Comparison of ENCODE assay signal across 8 cellular contexts in the genomic region with DNA sequence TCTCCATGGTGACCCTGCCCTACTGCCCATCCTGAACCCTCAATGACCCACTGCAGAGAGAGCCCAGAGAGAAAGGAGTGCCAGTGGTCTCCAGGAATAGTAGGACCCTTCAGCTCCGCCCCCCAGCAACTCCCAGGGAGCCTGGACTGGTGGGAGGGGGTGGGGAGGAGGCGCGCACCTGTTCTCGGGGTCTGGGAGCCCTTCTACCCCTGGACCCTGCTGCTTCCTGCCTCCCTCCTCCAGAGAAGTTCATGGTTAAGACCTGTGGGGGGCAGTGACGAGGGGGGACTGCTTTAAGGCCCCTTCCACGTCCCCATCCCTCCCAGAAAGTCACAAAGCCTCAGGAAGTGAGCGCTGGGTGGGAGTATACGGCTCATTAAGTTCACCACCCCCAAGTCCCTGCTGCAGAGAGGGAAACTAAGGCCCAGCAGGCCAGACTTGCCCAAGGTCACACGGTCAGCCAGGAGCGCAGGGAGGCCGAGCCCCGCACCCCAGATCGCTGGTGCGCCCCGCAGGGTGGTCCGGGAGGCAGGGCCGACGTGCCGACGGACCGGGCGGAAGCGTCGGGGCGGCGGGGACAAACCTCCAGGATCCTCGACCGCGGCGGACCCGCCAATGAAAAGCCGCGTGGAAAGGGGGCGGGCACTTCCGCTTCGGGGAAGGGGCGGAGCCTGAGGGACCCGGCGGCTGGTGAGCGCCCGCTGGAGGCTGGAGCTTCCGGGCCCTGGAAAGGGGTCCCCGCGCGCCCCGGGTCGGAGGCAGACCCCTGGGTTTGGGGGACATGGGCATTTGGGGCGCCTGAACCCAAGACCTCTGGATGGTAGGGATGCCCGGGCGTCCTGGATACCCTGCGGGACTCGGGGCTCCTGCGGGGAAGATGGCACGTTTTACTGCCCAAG. TPM values are rescaled to one million over a fixed set of nuclear protein-coding genes. Genes with fewer than 3 reads are reported as not detected.
A peak's percentile ranks its signal among the peaks of the same experiment; 100 is the strongest.
DNase-seq lines count a peak whose midpoint lies in the region; ATAC-seq and TF ChIP-seq lines count a peak whose summit lies in the region.

A gene with protein sequence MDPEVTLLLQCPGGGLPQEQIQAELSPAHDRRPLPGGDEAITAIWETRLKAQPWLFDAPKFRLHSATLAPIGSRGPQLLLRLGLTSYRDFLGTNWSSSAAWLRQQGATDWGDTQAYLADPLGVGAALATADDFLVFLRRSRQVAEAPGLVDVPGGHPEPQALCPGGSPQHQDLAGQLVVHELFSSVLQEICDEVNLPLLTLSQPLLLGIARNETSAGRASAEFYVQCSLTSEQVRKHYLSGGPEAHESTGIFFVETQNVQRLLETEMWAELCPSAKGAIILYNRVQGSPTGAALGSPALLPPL (plus strand): TSS at position 667 of the 899 bp plus-strand sequence. CDS start 379 bp downstream, outside the sequence.
A gene with protein sequence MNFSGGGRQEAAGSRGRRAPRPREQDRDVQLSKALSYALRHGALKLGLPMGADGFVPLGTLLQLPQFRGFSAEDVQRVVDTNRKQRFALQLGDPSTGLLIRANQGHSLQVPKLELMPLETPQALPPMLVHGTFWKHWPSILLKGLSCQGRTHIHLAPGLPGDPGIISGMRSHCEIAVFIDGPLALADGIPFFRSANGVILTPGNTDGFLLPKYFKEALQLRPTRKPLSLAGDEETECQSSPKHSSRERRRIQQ (minus strand): TSS at position 579 of the 899 bp plus-strand sequence. CDS start 326 bp downstream, at position 253.

- H3K9me3 ChIP-seq in fibroblast of lung (ENCODE audit: control insufficient read depth, insufficient read depth, low read depth, low read length) = no peaks in the 10 kb centered on the region

- H3K4me1 ChIP-seq in fibroblast of lung (ENCODE audit: control insufficient read depth, extremely low read depth, insufficient read depth, low read length) = peaks cover 8% of the 10 kb centered on the region

- no peaks in the 10 kb centered on the region for H4K20me1 ChIP-seq in fibroblast of lung (ENCODE audit: control insufficient read depth, extremely low read depth, insufficient read depth, low read length)

- POLR2A ChIA-PET in naive thymus-derived CD8-positive, alpha-beta T cell (lab: Charles Lee) = interaction anchor here (1.2 to 16.0 kb wide), 14 partner anchors 9 to 91 kb away, joined by 3 to 290 read pairs (median 10); a partner anchor contains a TSS

- H3K9ac ChIP-seq in fibroblast of lung (ENCODE audit: insufficient read depth, low read length) = peak within 1 kb of the TSS; percentile 76

- intact Hi-C loops in activated T-helper 1 cell treated with anti-CD3 and anti-CD28 coated beads, Interleukin-12 subunit alpha, Interleukin-12 subunit beta, Interleukin-2, Interleukin-4 antibody, amounts not matched to agents 30 ng/mL and 10 ng/mL and 1 ng/mL, durations not matched to agents 14 hours and 24 hours and 36 hours (cut with micrococcal nuclease) = loop anchor here (1.0 kb wide), 5 partner anchors 8 to 58 kb away; a partner anchor contains a TSS

- ATAC-seq in GM19397 (IDR thresholded peaks at IDR 0.05; ENCODE audit: unreplicated experiment) = peak; percentile 50
- peak; percentile 69 to 71 for ATAC-seq in naive thymus-derived CD8-positive, alpha-beta T cell
- ATAC-seq in stimulated activated naive B cell treated with anti-CD40 and anti-IgM and Interleukin-4, amounts not matched to agents 10 μg/mL and 1 μg/mL and 100 μg/mL, for 72 hours (replicated peaks) = peak; percentile 62 to 66

- H3K4me1 Mint-ChIP-seq in activated T-helper 1 cell treated with anti-CD3 and anti-CD28 coated beads, Interleukin-12 subunit alpha, Interleukin-12 subunit beta, Interleukin-2, Interleukin-4 antibody, amounts not matched to agents 30 ng/mL and 10 ng/mL and 1 ng/mL, durations not matched to agents 14 hours and 24 hours and 36 hours (ENCODE audit: low read depth) = peaks cover 27% of the 10 kb centered on the region
- H3K4me1 Mint-ChIP-seq in naive thymus-derived CD8-positive, alpha-beta T cell = peaks cover 17 to 41% (median 33%) of the 10 kb centered on the region in 4 donors
- peaks cover 31 to 67% of the 10 kb centered on the region in 2 donors for H3K4me1 Mint-ChIP-seq in stimulated activated naive B cell treated with anti-CD40 and anti-IgM and Interleukin-4, amounts not matched to agents 10 μg/mL and 1 μg/mL and 100 μg/mL, for 72 hours

- peak within 1 kb of the TSS; percentile 80 for H3K27ac Mint-ChIP-seq in activated T-helper 1 cell treated with anti-CD3 and anti-CD28 coated beads, Interleukin-12 subunit alpha, Interleukin-12 subunit beta, Interleukin-2, Interleukin-4 antibody, amounts not matched to agents 30 ng/mL and 10 ng/mL and 1 ng/mL, durations not matched to agents 14 hours and 24 hours and 36 hours
- H3K27ac Mint-ChIP-seq in naive thymus-derived CD8-positive, alpha-beta T cell = peak within 1 kb of the TSS; percentile 83 to 97 (median 92)
- peak within 1 kb of the TSS; percentile 95 for H3K27ac Mint-ChIP-seq in stimulated activated naive B cell treated with anti-CD40 and anti-IgM and Interleukin-4, amounts not matched to agents 10 μg/mL and 1 μg/mL and 100 μg/mL, for 72 hours

- peak within 1 kb of the TSS; percentile 68 for H3K27ac ChIP-seq in fibroblast of lung (ENCODE audit: insufficient read depth, low read length)

- H3K36me3 Mint-ChIP-seq in activated T-helper 1 cell treated with anti-CD3 and anti-CD28 coated beads, Interleukin-12 subunit alpha, Interleukin-12 subunit beta, Interleukin-2, Interleukin-4 antibody, amounts not matched to agents 30 ng/mL and 10 ng/mL and 1 ng/mL, durations not matched to agents 14 hours and 24 hours and 36 hours (ENCODE audit: low read depth) = peaks cover 11% of the 10 kb centered on the region
- peaks cover 0 to 15% (median 0%) of the 10 kb centered on the region in 3 donors for H3K36me3 Mint-ChIP-seq in naive thymus-derived CD8-positive, alpha-beta T cell
- peaks cover 36 to 37% of the 10 kb centered on the region in 2 donors for H3K36me3 Mint-ChIP-seq in stimulated activated naive B cell treated with anti-CD40 and anti-IgM and Interleukin-4, amounts not matched to agents 10 μg/mL and 1 μg/mL and 100 μg/mL, for 72 hours

- H3K4me3 ChIP-seq in fibroblast of lung (replicated peaks in 1 of 4; ENCODE audit: control extremely low read depth in 1 of 4, insufficient read depth in 1 of 4, low read depth in 3 of 4, low read length in 4 of 4) = peak within 1 kb of the TSS; percentile 81 to 90 (median 88)

- H3K9me3 Mint-ChIP-seq in activated T-helper 1 cell treated with anti-CD3 and anti-CD28 coated beads, Interleukin-12 subunit alpha, Interleukin-12 subunit beta, Interleukin-2, Interleukin-4 antibody, amounts not matched to agents 30 ng/mL and 10 ng/mL and 1 ng/mL, durations not matched to agents 14 hours and 24 hours and 36 hours = no peaks in the 10 kb centered on the region
- no peaks in the 10 kb centered on the region for H3K9me3 Mint-ChIP-seq in naive thymus-derived CD8-positive, alpha-beta T cell
- H3K9me3 Mint-ChIP-seq in stimulated activated naive B cell treated with anti-CD40 and anti-IgM and Interleukin-4, amounts not matched to agents 10 μg/mL and 1 μg/mL and 100 μg/mL, for 72 hours = no peaks in the 10 kb centered on the region

- in situ Hi-C loops in KBM-7 (cut with MboI; ENCODE audit: low pct_unique_long_range_greater_than_20kb, low sequenced_read_pairs) = no loop called here

- H3K27me3 Mint-ChIP-seq in activated T-helper 1 cell treated with anti-CD3 and anti-CD28 coated beads, Interleukin-12 subunit alpha, Interleukin-12 subunit beta, Interleukin-2, Interleukin-4 antibody, amounts not matched to agents 30 ng/mL and 10 ng/mL and 1 ng/mL, durations not matched to agents 14 hours and 24 hours and 36 hours (ENCODE audit: insufficient read depth) = no peaks in the 10 kb centered on the region
- no peaks in the 10 kb centered on the region for H3K27me3 Mint-ChIP-seq in naive thymus-derived CD8-positive, alpha-beta T cell
- no peaks in the 10 kb centered on the region for H3K27me3 Mint-ChIP-seq in stimulated activated naive B cell treated with anti-CD40 and anti-IgM and Interleukin-4, amounts not matched to agents 10 μg/mL and 1 μg/mL and 100 μg/mL, for 72 hours

- H3K79me2 ChIP-seq in fibroblast of lung (ENCODE audit: control insufficient read depth, insufficient read depth, low read length) = peaks cover 8% of the 10 kb centered on the region

- no peaks in the 10 kb centered on the region for H3K27me3 ChIP-seq in fibroblast of lung (ENCODE audit: control insufficient read depth, insufficient read depth, low read length)

- H3K36me3 ChIP-seq in fibroblast of lung (ENCODE audit: control insufficient read depth, insufficient read depth, low read length) = peaks cover 9% of the 10 kb centered on the region

- peak within 1 kb of the TSS; percentile 95 for H3K4me2 ChIP-seq in fibroblast of lung (ENCODE audit: extremely low read depth, insufficient read depth, low read length)

- peak within 1 kb of the TSS; percentile 87 for H3K4me3 Mint-ChIP-seq in activated T-helper 1 cell treated with anti-CD3 and anti-CD28 coated beads, Interleukin-12 subunit alpha, Interleukin-12 subunit beta, Interleukin-2, Interleukin-4 antibody, amounts not matched to agents 30 ng/mL and 10 ng/mL and 1 ng/mL, durations not matched to agents 14 hours and 24 hours and 36 hours
- H3K4me3 Mint-ChIP-seq in naive thymus-derived CD8-positive, alpha-beta T cell = peak within 1 kb of the TSS; percentile 87 to 95 (median 90)
- H3K4me3 Mint-ChIP-seq in stimulated activated naive B cell treated with anti-CD40 and anti-IgM and Interleukin-4, amounts not matched to agents 10 μg/mL and 1 μg/mL and 100 μg/mL, for 72 hours = peak within 1 kb of the TSS; percentile 92 to 95

- peak; percentile 24 to 28 for TF ChIP-seq CTCF in fibroblast of lung (conservative IDR thresholded peaks at IDR 0.05 in 1 of 2, IDR thresholded peaks at IDR 0.05 in 1 of 2; ENCODE audit: low read depth in 1 of 2, low read length in 2 of 2)

- DNase-seq in C1 segment of cervical spinal cord (lab: John Stamatoyannopoulos, UW) (peak in 13 of 14 donors; percentile 71 to 91 (median 82)), KBM-7 (peak; percentile 89), RKO (ENCODE audit: low spot score) (peak; percentile 82), fibroblast of lung (ENCODE audit: low read depth in 2 of 2) (peak; percentile 71 to 72)
- peak; percentile 92 for DNase-seq in activated T-helper 1 cell treated with anti-CD3 and anti-CD28 coated beads, Interleukin-12 subunit alpha, Interleukin-12 subunit beta, Interleukin-2, Interleukin-4 antibody, amounts not matched to agents 30 ng/mL and 10 ng/mL and 1 ng/mL, durations not matched to agents 14 hours and 24 hours and 36 hours (ENCODE audit: low spot score)
- DNase-seq in naive thymus-derived CD8-positive, alpha-beta T cell = peak; percentile 80 to 93 (median 85)
- DNase-seq in stimulated activated naive B cell treated with anti-CD40 and anti-IgM and Interleukin-4, amounts not matched to agents 10 μg/mL and 1 μg/mL and 100 μg/mL, for 72 hours = peak; percentile 87

- H2AFZ ChIP-seq in fibroblast of lung (ENCODE audit: low read length) = peak within 1 kb of the TSS; percentile 76

RNA-seq across cellular contexts. Expression of the first gene that starts in this region (rescaled TPM):
- total RNA-seq in activated T-helper 1 cell treated with anti-CD3 and anti-CD28 coated beads, Interleukin-12 subunit alpha, Interleukin-12 subunit beta, Interleukin-2, Interleukin-4 antibody, amounts not matched to agents 30 ng/mL and 10 ng/mL and 1 ng/mL, durations not matched to agents 14 hours and 24 hours and 36 hours = 74.9 and 79.4 TPM in 2 replicates
- 47.8 and 71.5 TPM in 2 replicates for total RNA-seq in fibroblast of lung
- polyA plus RNA-seq in fibroblast of lung = 17.7 and 18.5 TPM in 2 replicates
- polyA plus RNA-seq in fibroblast of lung (2012) = 43.8 and 52.2 TPM in 2 replicates
- polyA minus RNA-seq in fibroblast of lung (ENCODE audit: low replicate concordance) = 31.9 and 51.5 TPM in 2 replicates
- 10 to 100 TPM; 77.1 to 83.8 TPM for total RNA-seq in naive thymus-derived CD8-positive, alpha-beta T cell
- 10 to 100 TPM; 43.4 to 50.4 (median 48.2) TPM for polyA plus RNA-seq in naive thymus-derived CD8-positive, alpha-beta T cell

RNA-seq across cellular contexts. Expression of the second gene that starts in this region (rescaled TPM):
- total RNA-seq in activated T-helper 1 cell treated with anti-CD3 and anti-CD28 coated beads, Interleukin-12 subunit alpha, Interleukin-12 subunit beta, Interleukin-2, Interleukin-4 antibody, amounts not matched to agents 30 ng/mL and 10 ng/mL and 1 ng/mL, durations not matched to agents 14 hours and 24 hours and 36 hours = 30.3 and 35.5 TPM in 2 replicates
- 32.9 and 41.5 TPM in 2 replicates for total RNA-seq in fibroblast of lung
- 20.5 and 25.7 TPM in 2 replicates for polyA plus RNA-seq in fibroblast of lung
- polyA plus RNA-seq in fibroblast of lung (2012) = 34.7 and 42.7 TPM in 2 replicates
- polyA minus RNA-seq in fibroblast of lung (ENCODE audit: low replicate concordance) = 66.6 and 78.4 TPM in 2 replicates
- total RNA-seq in naive thymus-derived CD8-positive, alpha-beta T cell = 10 to 100 TPM; 40.2 to 41.0 TPM
- 10 to 100 TPM; 47.2 to 54.2 (median 51.4) TPM for polyA plus RNA-seq in naive thymus-derived CD8-positive, alpha-beta T cell

Comparison
In these comparisons a context has a peak if more than half of its experiments do, and no peak if none do; other contexts are left out.
1. Peak in every context shown above with its lines: DNase-seq, ATAC-seq, H3K4me3 ChIP-seq and H3K27ac ChIP-seq.